Comparison of ENCODE assay signal across 19 cellular contexts in the genomic region with DNA sequence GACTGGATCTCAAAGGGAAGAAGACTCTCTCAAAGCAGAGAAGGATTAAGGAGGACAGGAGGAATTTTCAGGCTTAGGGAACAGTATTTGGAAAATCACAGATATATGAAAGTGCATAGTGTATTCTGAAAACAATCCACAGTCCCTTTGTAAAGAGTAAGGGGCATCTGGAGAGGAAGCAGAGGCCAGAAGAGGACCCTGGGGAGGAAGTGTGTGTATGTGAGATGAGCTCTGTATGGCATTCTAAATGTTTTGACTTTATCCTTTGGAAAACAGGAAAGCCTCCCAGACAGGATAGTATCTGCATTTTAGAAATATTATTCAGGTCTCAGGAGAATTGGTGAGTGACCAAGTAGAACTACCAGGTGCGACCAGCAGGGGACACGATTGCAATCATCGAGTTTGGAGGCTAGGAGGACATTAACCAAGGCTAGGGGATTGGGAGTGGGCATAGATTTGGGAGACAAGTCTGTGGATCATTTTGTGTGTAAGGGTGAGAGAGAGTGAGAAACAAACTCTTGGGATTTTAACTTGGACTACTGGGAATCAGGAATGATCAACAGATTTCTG. TPM values are rescaled to one million over a fixed set of nuclear protein-coding genes. Genes with fewer than 3 reads are reported as not detected.
DNase-seq lines count a peak whose midpoint lies in the region; ATAC-seq and TF ChIP-seq lines count a peak whose summit lies in the region.
"Had no signal": no experiment of that assay in that cellular context is flagged by ENCODE, and none has a peak within 500 bp of the region (broad histone marks: within the 10 kb centered on the region; RNA-seq: fewer than 3 reads in every experiment).

No MANE protein-coding gene starts in this region.

- no peak for DNase-seq in AG04450 (ENCODE audit: low read depth, low spot score)
- no peak for DNase-seq in Panc1 (ENCODE audit: low read depth, low spot score)
- no peak for DNase-seq in fibroblast of the aortic adventitia (ENCODE audit: low read depth)
- no peak for DNase-seq in NCI-H1930 (lab: John Stamatoyannopoulos, UW)
- DNase-seq in GM10248 (ENCODE audit: extremely low spot score), result no peak
- DNase-seq: activated CD4-positive, CD25-positive, alpha-beta regulatory T cell treated with anti-CD3 and anti-CD28 coated beads, Interleukin-2, amount 50 U/mL, for 72 hours; activated gamma-delta T cell; caudate nucleus; CD4-positive, alpha-beta T cell; gastrocnemius medialis; NCI-H524; occipital lobe had no signal

- ATAC-seq in Panc1, result no peak
- no peak for ATAC-seq in HG02852 (IDR thresholded peaks at IDR 0.05; ENCODE audit: unreplicated experiment)
- no peak for ATAC-seq in GM21786 (IDR thresholded peaks at IDR 0.05; ENCODE audit: unreplicated experiment)
- ATAC-seq: gastrocnemius medialis; left lobe of liver; stimulated activated memory B cell treated with anti-CD40 and anti-IgM and Interleukin-4, amounts not matched to agents 10 μg/mL and 1 μg/mL and 100 μg/mL, for 72 hours had no signal

- no TSS peak for BruUV-seq in Panc1 (replicated peaks; lab: Mats Ljungman, UMichigan)

- H3K27me3 ChIP-seq in AG04450 (ENCODE audit: control insufficient read depth, insufficient read depth, low read length) (no peaks in the 10 kb centered on the region), Panc1 (ENCODE audit: control insufficient read depth, insufficient read depth, low read length) (peaks cover 2% of the 10 kb centered on the region; the same call in 1 of the 2 replicates)
- H3K27me3 ChIP-seq: gastrocnemius medialis, SJCRH30, vagina had no signal

- peak; percentile 39 for TF ChIP-seq CTCF in AG04450 (IDR thresholded peaks at IDR 0.05; ENCODE audit: low read depth, low read length)
- peak; percentile 59 for TF ChIP-seq CTCF in GM12873 (IDR thresholded peaks at IDR 0.05; ENCODE audit: insufficient read depth, low read depth, low read length, missing control alignments)
- peak; percentile 47 for TF ChIP-seq CTCF in Panc1 (IDR thresholded peaks at IDR 0.05)
- TF ChIP-seq CTCF in fibroblast of the aortic adventitia (IDR thresholded peaks at IDR 0.05; ENCODE audit: insufficient read depth, low read length), result peak; percentile 41
- no peak for TF ChIP-seq CTCF in GM10248 (IDR thresholded peaks at IDR 0.05; ENCODE audit: control extremely low read depth, extremely low read depth, low read depth, missing control alignments)

- H3K4me1 ChIP-seq in Panc1 (ENCODE audit: control insufficient read depth, insufficient read depth, low read length), result no peaks in the 10 kb centered on the region
- H3K4me1 ChIP-seq: gastrocnemius medialis, vagina had no signal

- intact Hi-C loops in Panc1 (cut with micrococcal nuclease; ENCODE audit: unreplicated experiment), result no loop called here

- H3K9me3 ChIP-seq in AG04450 (ENCODE audit: control insufficient read depth, insufficient read depth, low read length) (no peaks in the 10 kb centered on the region), Panc1 (ENCODE audit: control insufficient read depth, insufficient read depth, low read depth, low read length) (no peaks in the 10 kb centered on the region)
- H3K9me3 ChIP-seq: gastrocnemius medialis, SJCRH30, vagina had no signal

- no peak overlapping the region for H3K4me3 ChIP-seq in AG04450 (ENCODE audit: low read depth, low read length)
- H3K4me3 ChIP-seq in Panc1 (ENCODE audit: low read depth in 2 of 2, low read length in 2 of 2), result no peak overlapping the region
- no peak overlapping the region for H3K4me3 ChIP-seq in fibroblast of the aortic adventitia (ENCODE audit: low read depth, low read length)
- H3K4me3 ChIP-seq: gastrocnemius medialis, SJCRH30, vagina had no signal

- in situ Hi-C loops in Panc1 (cut with HindIII; ENCODE audit: low pct_unique_long_range_greater_than_20kb, low sequenced_read_pairs), result no loop called here

- POLR2A ChIA-PET in AG04450 (lab: Yijun Ruan, JAX), result no interaction called here
- POLR2A ChIA-PET in Panc1 (lab: Charles Lee), result interaction anchor here (0.5 kb wide), 1 partner anchor 13 kb away, joined by 3 read pairs; no protein-coding TSS in a partner anchor
- POLR2A ChIA-PET in GM10248 (lab: Yijun Ruan, JAX), result no interaction called here

- CTCF ChIA-PET in AG04450 (lab: Charles Lee), result no interaction called here
- CTCF ChIA-PET in Panc1 (lab: Charles Lee), result no interaction called here
- CTCF ChIA-PET in GM10248 (lab: Yijun Ruan, JAX), result no interaction called here

- H3K36me3 ChIP-seq in Panc1 (ENCODE audit: control insufficient read depth, insufficient read depth, low read length), result no peaks in the 10 kb centered on the region
- H3K36me3 ChIP-seq: gastrocnemius medialis, SJCRH30, vagina had no signal

- no peak overlapping the region for H3K27ac ChIP-seq in AG04450 (ENCODE audit: low read depth, low read length)
- H3K27ac ChIP-seq in Panc1 (ENCODE audit: low read length), result no peak overlapping the region
- H3K27ac ChIP-seq: gastrocnemius medialis, SJCRH30, vagina had no signal

RNA-seq across cellular contexts. Expression of gene FAM184A, which starts 38.3 kb away (rescaled TPM):
- polyA plus RNA-seq in AG04450 (2011; rRNA removed), result 0.02 and 0.06 TPM in 2 replicates
- not detected in 2 replicates for polyA minus RNA-seq in AG04450 (2011; rRNA and poly(A)+ RNA removed)
- total RNA-seq in Panc1 (2021; ENCODE audit: unreplicated experiment), result 8.7 TPM
- 3.9 TPM for polyA plus RNA-seq in Panc1 (2012; ENCODE audit: insufficient read length)
- total RNA-seq in fibroblast of the aortic adventitia (ENCODE audit: low replicate concordance), result 0.74 and 1.9 TPM in 2 replicates
